ENCODE assay signal across 21 cellular contexts in the genomic region with DNA sequence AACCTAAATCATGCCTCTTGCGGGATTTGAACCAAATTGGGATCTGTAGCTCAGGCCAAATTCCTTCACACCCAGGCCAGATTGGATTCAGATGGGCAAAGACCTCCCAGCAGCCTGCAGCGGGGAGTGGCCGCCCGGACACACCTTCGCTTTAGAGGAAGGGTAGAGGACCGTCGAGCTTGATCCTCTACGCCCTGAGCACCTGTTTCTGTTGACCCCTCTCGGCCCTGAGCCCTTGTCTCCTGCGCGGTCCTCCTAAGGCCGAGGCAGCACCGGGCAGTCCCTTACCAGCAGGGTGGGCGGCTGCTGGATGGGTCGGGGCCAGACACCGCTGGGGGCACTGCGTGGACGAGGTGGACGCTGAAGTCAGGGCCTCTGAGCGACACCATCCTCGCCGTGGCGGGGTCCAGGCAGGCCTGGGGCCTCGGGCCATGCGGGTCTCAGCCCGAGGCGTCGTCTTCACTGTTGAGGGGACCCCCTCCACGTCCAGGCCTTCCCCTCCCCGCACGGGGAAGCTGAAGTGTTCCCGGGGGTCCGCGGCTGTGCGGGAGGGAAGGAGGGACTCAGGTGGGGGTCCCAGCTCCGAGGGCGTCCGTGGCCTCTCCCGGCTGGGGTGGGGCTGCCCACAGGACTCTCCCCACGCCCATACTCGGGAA.
"Had no signal": no experiment of that assay in that cellular context is flagged by ENCODE, and none has a peak within 500 bp of the region (broad histone marks: within the 10 kb centered on the region; RNA-seq: fewer than 3 reads in every experiment).

No MANE protein-coding gene starts in this region.

- ATAC-seq: activated CD8-positive, alpha-beta T cell treated with anti-CD3 and anti-CD28 coated beads, Interleukin-2, amount 10 ng/mL, durations not matched to agents 7 days and 5 days; T-helper 17 cell; WTC11 had no signal

- H3K36me3 Mint-ChIP-seq: activated naive CD8-positive, alpha-beta T cell treated with anti-CD3 and anti-CD28 coated beads, Interleukin-2, amount 10 ng/mL, durations not matched to agents 7 days and 5 days; WTC11 had no signal

- H3K27ac ChIP-seq: adrenal gland, Peyer's patch had no signal

- H3K27me3 Mint-ChIP-seq: T-helper 17 cell had no signal

- H3K9me3 ChIP-seq: adrenal gland, Peyer's patch had no signal

- H3K27me3 ChIP-seq: adrenal gland, Peyer's patch had no signal

- H3K4me3 ChIP-seq: adrenal gland, Peyer's patch had no signal

- H3K27ac Mint-ChIP-seq: activated CD8-positive, alpha-beta T cell treated with anti-CD3 and anti-CD28 coated beads, Interleukin-2, amount 10 ng/mL, durations not matched to agents 7 days and 5 days; activated naive CD8-positive, alpha-beta T cell treated with anti-CD3 and anti-CD28 coated beads, Interleukin-2, amount 10 ng/mL, durations not matched to agents 7 days and 5 days; T-helper 17 cell; WTC11 had no signal

- H3K4me1 Mint-ChIP-seq: activated naive CD8-positive, alpha-beta T cell treated with anti-CD3 and anti-CD28 coated beads, Interleukin-2, amount 10 ng/mL, durations not matched to agents 7 days and 5 days; T-helper 17 cell; WTC11 had no signal

- H3K4me1 ChIP-seq: adrenal gland, Peyer's patch had no signal

- DNase-seq: activated CD4-positive, alpha-beta T cell treated with anti-CD3 and anti-CD28 coated beads for 48 hours; activated CD4-positive, alpha-beta T cell treated with anti-CD3 and anti-CD28 coated beads, Interleukin-2, amount 50 U/mL, for 4 hours; activated CD4-positive, CD25-positive, alpha-beta regulatory T cell treated with anti-CD3 and anti-CD28 coated beads, Interleukin-2, amount 50 U/mL, for 72 hours; activated CD8-positive, alpha-beta memory T cell treated with anti-CD3 and anti-CD28 coated beads, Interleukin-2, amount 50 U/mL, for 48 hours; activated CD8-positive, alpha-beta T cell treated with anti-CD3 and anti-CD28 coated beads, Interleukin-2, amount 10 ng/mL, durations not matched to agents 7 days and 5 days; activated naive CD4-positive, alpha-beta T cell treated with anti-CD3 and anti-CD28 coated beads, Interleukin-2, amount 50 U/mL, for 16 hours; activated naive CD8-positive, alpha-beta T cell treated with anti-CD3 and anti-CD28 coated beads, Interleukin-2, amount 10 ng/mL, durations not matched to agents 7 days and 5 days; activated T-cell treated with anti-CD3 and anti-CD28 coated beads, Interleukin-2, amount 50 U/mL, for 1 hour; adrenal gland; anterior cingulate cortex; MM.1S; NCI-H1105; NCI-H1436; NCI-H1694 treated with DMSO at 0.1 percent for 48 hours; NCI-H2029 treated with DMSO at 0.1 percent for 48 hours; NCI-H524; Peyer's patch; SHP77 treated with DMSO at 0.1 percent for 48 hours; T-helper 17 cell; T-helper 9 cell had no signal

- H3K4me3 Mint-ChIP-seq: activated CD8-positive, alpha-beta T cell treated with anti-CD3 and anti-CD28 coated beads, Interleukin-2, amount 10 ng/mL, durations not matched to agents 7 days and 5 days; activated naive CD8-positive, alpha-beta T cell treated with anti-CD3 and anti-CD28 coated beads, Interleukin-2, amount 10 ng/mL, durations not matched to agents 7 days and 5 days; T-helper 17 cell; WTC11 had no signal

- H3K36me3 ChIP-seq: adrenal gland, Peyer's patch had no signal
